In genomic region chr12:5900533-5901255, GRCh38 we compare ENCODE assay signal across 22 cellular contexts.
"Had no signal": no experiment of that assay in that cellular context is flagged by ENCODE, and none has a peak within 500 bp of the region (broad histone marks: within the 10 kb centered on the region; RNA-seq: fewer than 3 reads in every experiment).

No MANE protein-coding gene starts in this region.

- H3K9me3 ChIP-seq: colonic mucosa, gastrocnemius medialis, left ventricle myocardium inferior, lower lobe of right lung, neutrophil, ovary, spleen, testis had no signal

- H3K36me3 ChIP-seq: colonic mucosa, gastrocnemius medialis, neutrophil, ovary, right lobe of liver, spleen, tibial nerve had no signal

- DNase-seq: caudate nucleus; colonic mucosa; dermis blood vessel endothelial cell; gastrocnemius medialis; left ventricle myocardium inferior; lower lobe of right lung; naive B cell; ovary; right lobe of liver; spleen; stimulated activated CD4-positive, alpha-beta T cell treated with anti-CD3 and anti-CD28 coated beads, Interleukin-15, amount 100 ng/mL, for 24 hours; stimulated activated CD4-positive, alpha-beta T cell treated with anti-CD3 and anti-CD28 coated beads, Interleukin-1b, Interleukin-23, amount 100 ng/mL, for 48 hours; stimulated activated CD4-positive, alpha-beta T cell treated with anti-CD3 and anti-CD28 coated beads, Interleukin-4, amount 100 ng/mL, for 24 hours; stimulated activated naive CD8-positive, alpha-beta T cell treated with anti-CD3 and anti-CD28 coated beads, Interleukin-15, amount 100 ng/mL, for 72 hours; testis had no signal

- H3K27me3 ChIP-seq: colonic mucosa, gastrocnemius medialis, ovary, right lobe of liver, testis, tibial nerve had no signal

- H3K27ac Mint-ChIP-seq: memory B cell; nephron; progenitor cell of endocrine pancreas; stimulated activated memory B cell treated with anti-CD40 and anti-IgM and Interleukin-4, amounts not matched to agents 10 μg/mL and 1 μg/mL and 100 μg/mL, for 72 hours; stimulated activated naive CD8-positive, alpha-beta T cell treated with anti-CD3 and anti-CD28 coated beads, Interleukin-15, amount 100 ng/mL, for 72 hours had no signal

- H3K4me3 Mint-ChIP-seq: memory B cell; nephron; stimulated activated memory B cell treated with anti-CD40 and anti-IgM and Interleukin-4, amounts not matched to agents 10 μg/mL and 1 μg/mL and 100 μg/mL, for 72 hours; stimulated activated naive CD8-positive, alpha-beta T cell treated with anti-CD3 and anti-CD28 coated beads, Interleukin-15, amount 100 ng/mL, for 72 hours had no signal

- H3K4me1 ChIP-seq: colonic mucosa, gastrocnemius medialis, lower lobe of right lung, right lobe of liver, spleen, testis, tibial nerve had no signal

- H3K4me3 ChIP-seq: colonic mucosa, gastrocnemius medialis, left ventricle myocardium inferior, lower lobe of right lung, ovary, right lobe of liver, spleen, testis, tibial nerve had no signal

- H3K27ac ChIP-seq: colonic mucosa, gastrocnemius medialis, left ventricle myocardium inferior, lower lobe of right lung, neutrophil, ovary, right lobe of liver, spleen, testis, tibial nerve had no signal

- H3K9me3 Mint-ChIP-seq: stimulated activated memory B cell treated with anti-CD40 and anti-IgM and Interleukin-4, amounts not matched to agents 10 μg/mL and 1 μg/mL and 100 μg/mL, for 72 hours; stimulated activated naive CD8-positive, alpha-beta T cell treated with anti-CD3 and anti-CD28 coated beads, Interleukin-15, amount 100 ng/mL, for 72 hours had no signal

- ATAC-seq: esophagus mucosa; gastrocnemius medialis; lower lobe of right lung; right lobe of liver; stimulated activated memory B cell treated with anti-CD40 and anti-IgM and Interleukin-4, amounts not matched to agents 10 μg/mL and 1 μg/mL and 100 μg/mL, for 72 hours; stimulated activated naive CD8-positive, alpha-beta T cell treated with anti-CD3 and anti-CD28 coated beads, Interleukin-15, amount 100 ng/mL, for 72 hours had no signal

- H3K36me3 Mint-ChIP-seq: memory B cell; naive B cell; stimulated activated memory B cell treated with anti-CD40 and anti-IgM and Interleukin-4, amounts not matched to agents 10 μg/mL and 1 μg/mL and 100 μg/mL, for 72 hours had no signal

- H3K4me1 Mint-ChIP-seq: memory B cell; naive B cell; nephron; stimulated activated memory B cell treated with anti-CD40 and anti-IgM and Interleukin-4, amounts not matched to agents 10 μg/mL and 1 μg/mL and 100 μg/mL, for 72 hours; stimulated activated naive CD8-positive, alpha-beta T cell treated with anti-CD3 and anti-CD28 coated beads, Interleukin-15, amount 100 ng/mL, for 72 hours had no signal
